ENCODE assay signal across 27 cellular contexts in the genomic region with DNA sequence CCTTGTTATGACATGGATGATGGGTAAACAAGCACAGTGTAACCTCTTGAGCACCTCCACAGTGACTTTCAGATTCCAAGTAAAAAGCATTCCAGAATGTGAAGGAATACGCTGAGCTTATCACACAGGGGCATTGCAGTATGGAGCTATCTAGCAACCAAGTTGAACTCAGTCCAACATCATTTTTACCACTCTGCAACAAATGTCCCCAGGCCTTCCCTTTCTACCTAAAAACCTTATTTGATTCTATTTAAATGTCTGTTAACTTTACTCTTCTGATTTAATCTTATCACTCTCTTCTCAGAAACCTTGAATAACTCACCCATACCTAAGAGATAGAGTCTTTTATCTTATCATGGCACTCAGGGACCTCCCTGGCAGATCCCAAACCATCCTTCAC.
A peak's percentile ranks its signal among the peaks of the same experiment; 100 is the strongest.
DNase-seq lines count a peak whose midpoint lies in the region; ATAC-seq, FAIRE-seq and TF ChIP-seq lines count a peak whose summit lies in the region.
"Had no signal": no experiment of that assay in that cellular context is flagged by ENCODE, and none has a peak within 500 bp of the region (broad histone marks: within the 10 kb centered on the region; RNA-seq: fewer than 3 reads in every experiment).

No MANE protein-coding gene starts in this region.

- FAIRE-seq in astrocyte (lab: Jason Lieb, UNC): no peak
- FAIRE-seq: A204.1, D721Med, GM12892, GM19239 had no signal

- peak overlapping the region; percentile 91 for H2BK120ac ChIP-seq in IMR-90 (ENCODE audit: low read depth, low read length)

- peak overlapping the region; percentile 94; the same call in 2 of the 3 replicates for H2BK15ac ChIP-seq in IMR-90 (ENCODE audit: low read depth, low read length)

- no peak overlapping the region for H2AFZ ChIP-seq in ACC112 (ENCODE audit: low read length, unreplicated experiment)
- H2AFZ ChIP-seq in IMR-90 (replicated peaks; ENCODE audit: low read length, poor library complexity): no peak overlapping the region
- no peak overlapping the region for H2AFZ ChIP-seq in astrocyte (ENCODE audit: low read depth, low read length)
- H2AFZ ChIP-seq: GM23338 had no signal

- no peak for TF ChIP-seq CTCF in IMR-90 (conservative IDR thresholded peaks at IDR 0.05; ENCODE audit: low read depth, low read length)
- no peak for TF ChIP-seq CTCF in astrocyte (IDR thresholded peaks at IDR 0.05; ENCODE audit: insufficient read depth, low read depth, low read length)
- TF ChIP-seq CTCF in endothelial cell (IDR thresholded peaks at IDR 0.05; ENCODE audit: unreplicated experiment): no peak
- TF ChIP-seq CTCF in GM10266 (IDR thresholded peaks at IDR 0.05; ENCODE audit: control insufficient read depth, insufficient read depth, low read depth, missing control alignments): no peak

- 0 out of 2 replicates have a peak overlapping the region, but pooled peaks have one; percentile 60 for H4K5ac ChIP-seq in IMR-90 (ENCODE audit: low read depth, low read length)

- in situ Hi-C loops in IMR-90 (cut with MboI; ENCODE audit: low sequenced_read_pairs): no loop called here

- TF ChIP-seq RAD21 in IMR-90 (IDR thresholded peaks at IDR 0.05; ENCODE audit: low read length): no peak

- H3K9ac ChIP-seq in IMR-90 (ENCODE audit: low read depth, low read length): no peak overlapping the region
- H3K9ac ChIP-seq in astrocyte (ENCODE audit: low read length): no peak overlapping the region
- H3K9ac ChIP-seq: BLaER1 treated with 17β-estradiol and CSF1 and Interleukin-3, amounts not matched to agents 10 nM and 100 nM had no signal

- CTCF ChIA-PET in IMR-90 (lab: Yijun Ruan, JAX): interaction anchor here (0.5 to 0.7 kb wide), 2 partner anchors 18 to 94 kb away, joined by 3 read pairs; no protein-coding TSS in a partner anchor

- H3K79me2 ChIP-seq in ACC112 (ENCODE audit: control insufficient read depth, insufficient read depth, low read length, unreplicated experiment): no peaks in the 10 kb centered on the region
- no peaks in the 10 kb centered on the region for H3K79me2 ChIP-seq in astrocyte (ENCODE audit: insufficient read depth, low read length)

- peak overlapping the region; percentile 85 for H3K4ac ChIP-seq in IMR-90 (ENCODE audit: low read depth, low read length)

- H3K9me1 ChIP-seq in IMR-90 (ENCODE audit: insufficient read depth, low read length): peaks cover 27% of the 10 kb centered on the region

- H3K27ac ChIP-seq in ACC112 (ENCODE audit: low read depth, low read length): peak overlapping the region; percentile 51
- H3K27ac ChIP-seq in IMR-90 (ENCODE audit: insufficient read depth, low read length): peak overlapping the region; percentile 17; the same call in 1 of the 2 replicates
- no peak overlapping the region for H3K27ac ChIP-seq in astrocyte (ENCODE audit: low read depth, low read length)
- H3K27ac ChIP-seq: 22Rv1; BLaER1 treated with 17β-estradiol and CSF1 and Interleukin-3, amounts not matched to agents 10 nM and 100 nM had no signal

- no peak overlapping the region for H3K56ac ChIP-seq in IMR-90 (ENCODE audit: extremely low read depth, insufficient read depth, low read length)

- BruUV-seq in IMR-90 (replicated peaks; lab: Mats Ljungman, UMichigan): no TSS peak

- H3K27me3 Mint-ChIP-seq in astrocyte (ENCODE audit: low read depth, unreplicated experiment) (no peaks in the 10 kb centered on the region), endothelial cell (ENCODE audit: unreplicated experiment) (peaks cover 8% of the 10 kb centered on the region)

- intact Hi-C loops in IMR-90 (cut with micrococcal nuclease): loop anchor here (5.0 kb wide), 2 partner anchors 197 to 223 kb away; a partner anchor contains a TSS

- H3K14ac ChIP-seq in IMR-90 (replicated peaks; ENCODE audit: low read depth, low read length): peak overlapping the region; percentile 57

- no peaks in the 10 kb centered on the region for H3K9me3 ChIP-seq in IMR-90 (ENCODE audit: control insufficient read depth, insufficient read depth, low read length)
- H3K9me3 ChIP-seq in astrocyte (ENCODE audit: insufficient read depth, low read depth, low read length): no peaks in the 10 kb centered on the region
- H3K9me3 ChIP-seq: BE2C; BLaER1 treated with 17β-estradiol and CSF1 and Interleukin-3, amounts not matched to agents 10 nM and 100 nM had no signal

- peak overlapping the region; percentile 84 for H2BK20ac ChIP-seq in IMR-90 (ENCODE audit: low read depth, low read length)

- no peak overlapping the region for H3K4me3 Mint-ChIP-seq in astrocyte (ENCODE audit: unreplicated experiment)
- no peak overlapping the region for H3K4me3 Mint-ChIP-seq in endothelial cell (ENCODE audit: unreplicated experiment)
- H3K4me3 Mint-ChIP-seq: CD14-positive monocyte; CD4-positive, alpha-beta T cell; CD8-positive, alpha-beta memory T cell; GM23338; H9 had no signal

- H3K27me3 ChIP-seq in ACC112 (ENCODE audit: insufficient read depth, low read length) (no peaks in the 10 kb centered on the region), IMR-90 (ENCODE audit: control insufficient read depth, insufficient read depth, low read length) (no peaks in the 10 kb centered on the region), astrocyte (ENCODE audit: insufficient read depth, low read length) (no peaks in the 10 kb centered on the region)
- H3K27me3 ChIP-seq: BE2C; BLaER1 treated with 17β-estradiol and CSF1 and Interleukin-3, amounts not matched to agents 10 nM and 100 nM had no signal

- 0 out of 2 replicates have a peak overlapping the region, but pooled peaks have one; percentile 34 for H3K23ac ChIP-seq in IMR-90 (ENCODE audit: low read depth, low read length)

- no CpG with 5 or more reads among the region's 1 CpG for WGBS in IMR-90 (ENCODE audit: extremely low coverage in 2 of 2, insufficient read length in 1 of 2), 2 experiments

- H3K36me3 ChIP-seq in ACC112 (ENCODE audit: insufficient read depth, low read length) (no peaks in the 10 kb centered on the region), IMR-90 (ENCODE audit: control insufficient read depth, insufficient read depth, low read length) (no peaks in the 10 kb centered on the region), astrocyte (ENCODE audit: insufficient read depth, low read length) (no peaks in the 10 kb centered on the region)
- H3K36me3 ChIP-seq: BE2C; BLaER1 treated with 17β-estradiol and CSF1 and Interleukin-3, amounts not matched to agents 10 nM and 100 nM had no signal

- POLR2A ChIA-PET in IMR-90 (lab: Charles Lee; ENCODE audit: unreplicated experiment): no interaction called here

- H3K79me1 ChIP-seq in IMR-90 (ENCODE audit: low read depth in 1 of 2, low read length in 2 of 2): peaks cover 0 to 7% of the 10 kb centered on the region in 2 experiments; a peak in 1 of 4 replicates

- peak overlapping the region; percentile 88 for H2AK5ac ChIP-seq in IMR-90 (ENCODE audit: low read depth, low read length)

- H3K4me2 ChIP-seq in IMR-90 (ENCODE audit: low read depth, low read length) (no peak overlapping the region), astrocyte (ENCODE audit: low read length) (no peak overlapping the region)
- H3K4me2 ChIP-seq: BLaER1 treated with 17β-estradiol and CSF1 and Interleukin-3, amounts not matched to agents 10 nM and 100 nM; GM23338 had no signal

- peak overlapping the region; percentile 70 for H2BK5ac ChIP-seq in IMR-90 (ENCODE audit: low read depth, low read length, poor library complexity, severe bottlenecking)

- H4K8ac ChIP-seq in IMR-90 (ENCODE audit: low read depth in 2 of 2, low read length in 2 of 2): peak overlapping the region in 1 of 2 experiments; percentile 63; a peak in 2 of 4 replicates

- H3K4me1 Mint-ChIP-seq in astrocyte (ENCODE audit: low read depth, unreplicated experiment) (peaks cover 31% of the 10 kb centered on the region), endothelial cell (ENCODE audit: unreplicated experiment) (peaks cover 31% of the 10 kb centered on the region)

- H3K18ac ChIP-seq in IMR-90 (ENCODE audit: low read depth, low read length): peak overlapping the region; percentile 72

- H2AK9ac ChIP-seq in IMR-90 (replicated peaks; ENCODE audit: low read depth, low read length, poor library complexity): no peak overlapping the region

- H3K4me3 ChIP-seq in ACC112 (ENCODE audit: low read depth, low read length): no peak overlapping the region
- no peak overlapping the region for H3K4me3 ChIP-seq in IMR-90 (ENCODE audit: insufficient read depth, low read depth, low read length)
- H3K4me3 ChIP-seq in astrocyte (ENCODE audit: insufficient read depth, low read depth, low read length): no peak overlapping the region
- H3K4me3 ChIP-seq: BLaER1 treated with 17β-estradiol and CSF1 and Interleukin-3, amounts not matched to agents 10 nM and 100 nM; GM23338 had no signal

- H4K20me1 ChIP-seq in IMR-90 (ENCODE audit: insufficient read depth, low read length): peaks cover 2% of the 10 kb centered on the region; the same call in 1 of the 2 replicates
- H4K20me1 ChIP-seq in astrocyte (ENCODE audit: insufficient read depth, low read length): no peaks in the 10 kb centered on the region
- H4K20me1 ChIP-seq: BLaER1 treated with 17β-estradiol and CSF1 and Interleukin-3, amounts not matched to agents 10 nM and 100 nM had no signal

- DNase-seq in IMR-90 (no peak), astrocyte (ENCODE audit: low read depth) (no peak), endothelial cell (ENCODE audit: low spot score) (no peak), NCI-H1092 (lab: John Stamatoyannopoulos, UW) (no peak), amygdala (lab: John Stamatoyannopoulos, UW) (no peak), GM10266 (ENCODE audit: extremely low spot score) (no peak), DMS153 (lab: John Stamatoyannopoulos, UW) (no peak)
- DNase-seq: ACHN; AML-193; BE2C; CD4-positive, alpha-beta T cell; CD8-positive, alpha-beta memory T cell; DMS 273 treated with DMSO at 0.1 percent for 48 hours; DMS53; DMS79 treated with DMSO at 0.1 percent for 48 hours; GF-D8; H9 had no signal

- H3K9me3 Mint-ChIP-seq in astrocyte (ENCODE audit: unreplicated experiment) (peaks cover 2% of the 10 kb centered on the region), endothelial cell (ENCODE audit: unreplicated experiment) (no peaks in the 10 kb centered on the region)
- H3K9me3 Mint-ChIP-seq: CD4-positive, alpha-beta T cell; GM23338; H9 had no signal

- peak overlapping the region; percentile 81 for H4K91ac ChIP-seq in IMR-90 (ENCODE audit: insufficient read depth, low read depth, low read length)

- peaks cover 42% of the 10 kb centered on the region for H3K4me1 ChIP-seq in ACC112 (ENCODE audit: control insufficient read depth, insufficient read depth, low read length, unreplicated experiment)
- peaks cover 26% of the 10 kb centered on the region for H3K4me1 ChIP-seq in IMR-90 (ENCODE audit: control insufficient read depth, insufficient read depth, low read length)
- peaks cover 43% of the 10 kb centered on the region for H3K4me1 ChIP-seq in astrocyte (ENCODE audit: insufficient read depth, low read length)
- H3K4me1 ChIP-seq: BE2C had no signal

- no peak for TF ChIP-seq POLR2A in IMR-90 (IDR thresholded peaks at IDR 0.05; ENCODE audit: low read depth, low read length)

- dilution Hi-C loops in IMR-90 (cut with HindIII; ENCODE audit: low sequenced_read_pairs, unreplicated experiment): no loop called here

- no peak for ATAC-seq in IMR-90 (ENCODE audit: low read depth)
- ATAC-seq: GM23338, HCT116 had no signal

- H3K36me3 Mint-ChIP-seq in astrocyte (ENCODE audit: low read depth, unreplicated experiment) (no peaks in the 10 kb centered on the region), endothelial cell (ENCODE audit: low read depth, unreplicated experiment) (peaks cover 8% of the 10 kb centered on the region)
- H3K36me3 Mint-ChIP-seq: CD14-positive monocyte had no signal

- H3K27ac Mint-ChIP-seq in astrocyte (ENCODE audit: unreplicated experiment): peak overlapping the region; percentile 21
- H3K27ac Mint-ChIP-seq in endothelial cell (ENCODE audit: unreplicated experiment): peak overlapping the region; percentile 24
- H3K27ac Mint-ChIP-seq: CD14-positive monocyte; CD4-positive, alpha-beta T cell; CD8-positive, alpha-beta memory T cell; GM23338; H9 had no signal
